8 cellular contexts compared by ENCODE assay signal in genomic region chr19:10835754-10836477, GRCh38. TPM values are rescaled to one million over a fixed set of nuclear protein-coding genes. Genes with fewer than 3 reads are reported as not detected.
DNase-seq lines count a peak whose midpoint lies in the region; ATAC-seq, FAIRE-seq and TF ChIP-seq lines count a peak whose summit lies in the region.

Gene TMED1 (minus strand): TSS chr19:10836212. CDS start chr19:10836191, 21 bp downstream.

- H3F3A ChIP-seq in smooth muscle cell (ENCODE audit: low read depth): peaks cover 11% of the 10 kb centered on the region

- H2AFZ ChIP-seq in smooth muscle cell (ENCODE audit: low read depth): peak within 1 kb of the TSS; percentile 6

- H3K4me1 ChIP-seq in smooth muscle cell (ENCODE audit: low read depth): peaks cover 8% of the 10 kb centered on the region

- H3K36me3 ChIP-seq in bronchial epithelial cell (ENCODE audit: control insufficient read depth, insufficient read depth, low read length) (peaks cover 3% of the 10 kb centered on the region), smooth muscle cell (ENCODE audit: low read depth) (no peaks in the 10 kb centered on the region)

- no peaks in the 10 kb centered on the region for H4K20me1 ChIP-seq in smooth muscle cell (ENCODE audit: low read depth)

- H3K4me3 ChIP-seq in AG04449 (ENCODE audit: low read depth, low read length) (peak within 1 kb of the TSS; percentile 79), WI38 (ENCODE audit: low read depth, low read length) (peak within 1 kb of the TSS; percentile 68), bronchial epithelial cell (ENCODE audit: low read depth, low read length) (peak within 1 kb of the TSS; percentile 55), smooth muscle cell (peak within 1 kb of the TSS; percentile 61)

- CTCF ChIA-PET in AG04449 (lab: Yijun Ruan, JAX): interaction anchor here (0.5 to 25.0 kb wide), 11 partner anchors 10 to 330 kb away, joined by 3 to 559 read pairs (median 4); partner anchors contain the start of genes CARM1 and DNM2

- H3K27ac ChIP-seq in smooth muscle cell (ENCODE audit: low read depth): peak within 1 kb of the TSS; percentile 89

- FAIRE-seq in bronchial epithelial cell (lab: Jason Lieb, UNC): no peak

- H3K4me2 ChIP-seq in smooth muscle cell: peak within 1 kb of the TSS; percentile 84

- DNase-seq in AG04449 (ENCODE audit: low read depth, low spot score): peak; percentile 92
- DNase-seq in NCI-H2227 treated with DMSO at 0.1 percent for 48 hours (lab: John Stamatoyannopoulos, UW): peak; percentile 98
- DNase-seq in bronchial epithelial cell (ENCODE audit: low read depth): peak; percentile 86
- DNase-seq in iPS-NIHi7 (ENCODE audit: extremely low spot score): peak; percentile 100
- peak; percentile 97 for DNase-seq in smooth muscle cell (lab: John Stamatoyannopoulos, UW; ENCODE audit: unreplicated experiment)

- no peaks in the 10 kb centered on the region for H3K79me2 ChIP-seq in smooth muscle cell (ENCODE audit: low read depth)

- under 1% methylated on average over 46 of the region's 50 CpGs for WGBS in smooth muscle cell (ENCODE audit: low lambda C conversion rate)

- peak within 1 kb of the TSS; percentile 82 for H3K9ac ChIP-seq in smooth muscle cell (ENCODE audit: low read depth)

- TF ChIP-seq CTCF in AG04449 (IDR thresholded peaks at IDR 0.05; ENCODE audit: insufficient read depth, low read length, missing control alignments): peak; percentile 24
- TF ChIP-seq CTCF in WI38 (IDR thresholded peaks at IDR 0.05; ENCODE audit: low read depth, low read length): no peak
- peak; percentile 26 for TF ChIP-seq CTCF in bronchial epithelial cell (IDR thresholded peaks at IDR 0.05; ENCODE audit: insufficient read depth, low read length, severe bottlenecking)
- TF ChIP-seq CTCF in smooth muscle cell (IDR thresholded peaks at IDR 0.05; ENCODE audit: borderline replicate concordance, insufficient read depth, poor library complexity, severe bottlenecking): peak; percentile 25

- H3K9me3 ChIP-seq in smooth muscle cell (replicated peaks; ENCODE audit: low read depth): no peaks in the 10 kb centered on the region

- ATAC-seq in GM18870 (IDR thresholded peaks at IDR 0.05; ENCODE audit: unreplicated experiment): peak; percentile 61
- ATAC-seq in HG03139 (IDR thresholded peaks at IDR 0.05; ENCODE audit: unreplicated experiment): peak; percentile 77

- POLR2A ChIA-PET in AG04449 (lab: Yijun Ruan, JAX): interaction anchor here (0.5 to 1.7 kb wide), 12 partner anchors 9 to 141 kb away, joined by 3 to 11 read pairs (median 4); partner anchors contain the start of genes CARM1 and DNM2

- H3K27me3 ChIP-seq in bronchial epithelial cell (ENCODE audit: control insufficient read depth, insufficient read depth, low read length): no peaks in the 10 kb centered on the region
- no peaks in the 10 kb centered on the region for H3K27me3 ChIP-seq in smooth muscle cell (ENCODE audit: low read depth)

RNA-seq across cellular contexts. Expression of gene TMED1, which starts in this region (rescaled TPM):
- total RNA-seq in bronchial epithelial cell (42.0 and 45.3 TPM in 2 replicates), smooth muscle cell (30.7 and 44.4 TPM in 2 replicates)
- polyA plus RNA-seq in smooth muscle cell: 99.9 and 107 TPM in 2 replicates

Comparison
In these comparisons a context has a peak if more than half of its experiments do, and no peak if none do; other contexts are left out.
1. Peak in every context shown above with its lines: DNase-seq, ATAC-seq, H3K4me3 ChIP-seq and H3K27ac ChIP-seq.